ENCODE assay signal across 8 cellular contexts in genomic region chr6:158718431-158719126, GRCh38.
DNase-seq lines count a peak whose midpoint lies in the region; ATAC-seq and TF ChIP-seq lines count a peak whose summit lies in the region.

No MANE protein-coding gene starts in this region.

- 50% methylated on average over 2 of the region's 15 CpGs; no CpG with 5 or more reads in 1 of the 2 experiments for WGBS in IMR-90 (ENCODE audit: extremely low coverage in 2 of 2, insufficient read length in 1 of 2), 2 experiments
- WGBS in gastroesophageal sphincter (ENCODE audit: low coverage in 1 of 2), 2 donors = 91% methylated on average over 6 of the region's 15 CpGs; no CpG with 5 or more reads in 1 of the 2 donors

- H3K4ac ChIP-seq in IMR-90 (ENCODE audit: low read depth, low read length) = peak overlapping the region; percentile 9; the same call in 1 of the 2 replicates

- peaks cover 0 to 3% (median 0%) of the 10 kb centered on the region in 3 donors for H3K27me3 Mint-ChIP-seq in CD14-positive monocyte (ENCODE audit: low read depth in 3 of 3)

- no peaks in the 10 kb centered on the region for H3K36me3 ChIP-seq in IMR-90 (ENCODE audit: control insufficient read depth, insufficient read depth, low read length)
- H3K36me3 ChIP-seq in gastroesophageal sphincter = peaks cover 0 to 21% of the 10 kb centered on the region in 2 donors

- ATAC-seq in IMR-90 (ENCODE audit: low read depth) (peak; percentile 45; the same call in 1 of the 2 replicates), gastroesophageal sphincter (no peak)
- no peak for ATAC-seq in activated naive CD4-positive, alpha-beta T cell treated with anti-CD3 and anti-CD28 coated beads, Interleukin-2, amount 50 U/mL, for 72 hours

- H3K9ac ChIP-seq in IMR-90 (ENCODE audit: low read depth, low read length) = no peak overlapping the region

- no peaks in the 10 kb centered on the region for H3K79me1 ChIP-seq in IMR-90 (ENCODE audit: low read depth in 1 of 2, low read length in 2 of 2)

- dilution Hi-C loops in IMR-90 (cut with HindIII; ENCODE audit: low sequenced_read_pairs, unreplicated experiment) = no loop called here

- H3K56ac ChIP-seq in IMR-90 (ENCODE audit: extremely low read depth, insufficient read depth, low read length) = no peak overlapping the region

- H3K14ac ChIP-seq in IMR-90 (replicated peaks; ENCODE audit: low read depth, low read length) = no peak overlapping the region

- H2BK120ac ChIP-seq in IMR-90 (ENCODE audit: low read depth, low read length) = peak overlapping the region; percentile 33

- H3K9me3 Mint-ChIP-seq in CD14-positive monocyte = peaks cover 0 to 2% (median 0%) of the 10 kb centered on the region in 7 donors
- no peaks in the 10 kb centered on the region for H3K9me3 Mint-ChIP-seq in activated naive CD4-positive, alpha-beta T cell treated with anti-CD3 and anti-CD28 coated beads, Interleukin-2, amount 50 U/mL, for 72 hours

- H2AFZ ChIP-seq in IMR-90 (replicated peaks; ENCODE audit: low read length, poor library complexity) = peak overlapping the region; percentile 17

- H3K27ac ChIP-seq in IMR-90 (ENCODE audit: insufficient read depth, low read length) (no peak overlapping the region), gastroesophageal sphincter (no peak overlapping the region)

- H3K4me1 Mint-ChIP-seq in CD14-positive monocyte = peaks cover 61% of the 10 kb centered on the region

- peaks cover 6% of the 10 kb centered on the region for H3K4me1 ChIP-seq in IMR-90 (ENCODE audit: control insufficient read depth, insufficient read depth, low read length)
- no peaks in the 10 kb centered on the region for H3K4me1 ChIP-seq in gastroesophageal sphincter

- no peak overlapping the region for H2BK5ac ChIP-seq in IMR-90 (ENCODE audit: low read depth, low read length, poor library complexity, severe bottlenecking)

- H4K20me1 ChIP-seq in IMR-90 (ENCODE audit: insufficient read depth, low read length) = no peaks in the 10 kb centered on the region

- H4K8ac ChIP-seq in IMR-90 (ENCODE audit: low read depth in 2 of 2, low read length in 2 of 2) = no peak overlapping the region

- CTCF ChIA-PET in IMR-90 (lab: Yijun Ruan, JAX) = interaction anchor here (0.6 kb wide), 1 partner anchor 500 kb away, joined by 6 read pairs; no protein-coding TSS in a partner anchor

- no peak overlapping the region; the same call in 2 of the 3 replicates for H2BK15ac ChIP-seq in IMR-90 (ENCODE audit: low read depth, low read length)

- H2BK20ac ChIP-seq in IMR-90 (ENCODE audit: low read depth, low read length) = no peak overlapping the region; the same call in 1 of the 2 replicates

- peak overlapping the region in 6 of 7 donors; percentile 7 to 91 (median 42) for H3K27ac Mint-ChIP-seq in CD14-positive monocyte
- H3K27ac Mint-ChIP-seq in activated naive CD4-positive, alpha-beta T cell treated with anti-CD3 and anti-CD28 coated beads, Interleukin-2, amount 50 U/mL, for 72 hours = no peak overlapping the region

- H2AK5ac ChIP-seq in IMR-90 (ENCODE audit: low read depth, low read length) = peak overlapping the region; percentile 48

- no peak overlapping the region for H3K18ac ChIP-seq in IMR-90 (ENCODE audit: low read depth, low read length)

- peak; percentile 49 for TF ChIP-seq RAD21 in IMR-90 (IDR thresholded peaks at IDR 0.05; ENCODE audit: low read length)

- TF ChIP-seq EP300 in gastroesophageal sphincter (IDR thresholded peaks at IDR 0.05) = no peak

- TF ChIP-seq POLR2A in IMR-90 (IDR thresholded peaks at IDR 0.05; ENCODE audit: low read depth, low read length) (no peak), gastroesophageal sphincter (IDR thresholded peaks at IDR 0.05) (no peak)

- no TSS peak for BruUV-seq in IMR-90 (replicated peaks; lab: Mats Ljungman, UMichigan)

- H3K27me3 ChIP-seq in IMR-90 (ENCODE audit: control insufficient read depth, insufficient read depth, low read length) (no peaks in the 10 kb centered on the region), gastroesophageal sphincter (no peaks in the 10 kb centered on the region)

- H3K23ac ChIP-seq in IMR-90 (ENCODE audit: low read depth, low read length) = no peak overlapping the region; the same call in 1 of the 2 replicates

- H3K36me3 Mint-ChIP-seq in CD14-positive monocyte = peaks cover 43 to 55% of the 10 kb centered on the region in 2 donors
- peaks cover 35 to 56% of the 10 kb centered on the region in 2 donors for H3K36me3 Mint-ChIP-seq in activated naive CD4-positive, alpha-beta T cell treated with anti-CD3 and anti-CD28 coated beads, Interleukin-2, amount 50 U/mL, for 72 hours

- H4K91ac ChIP-seq in IMR-90 (ENCODE audit: insufficient read depth, low read depth, low read length) = no peak overlapping the region

- H3K9me3 ChIP-seq in IMR-90 (ENCODE audit: control insufficient read depth, insufficient read depth, low read length) = no peaks in the 10 kb centered on the region
- no peaks in the 10 kb centered on the region for H3K9me3 ChIP-seq in gastroesophageal sphincter

- intact Hi-C loops in CD14-positive monocyte (cut with micrococcal nuclease) (loop anchor here in 1 of 2 donors (10.0 kb wide), 1 partner anchor 146 kb away; no protein-coding TSS in a partner anchor), IMR-90 (cut with micrococcal nuclease) (no loop called here)

- no peak overlapping the region for H4K5ac ChIP-seq in IMR-90 (ENCODE audit: low read depth, low read length)

- POLR2A ChIA-PET in IMR-90 (lab: Charles Lee; ENCODE audit: unreplicated experiment) = no interaction called here

- H2AK9ac ChIP-seq in IMR-90 (replicated peaks; ENCODE audit: low read depth, low read length, poor library complexity) = no peak overlapping the region

- DNase-seq in CD14-positive monocyte (ENCODE audit: low spot score) (no peak), IMR-90 (no peak), astrocyte of the hippocampus (ENCODE audit: low read depth, low spot score) (peak; percentile 46), left kidney (ENCODE audit: low read depth, low spot score) (peak; percentile 80), CD1c-positive myeloid dendritic cell (ENCODE audit: extremely low spot score) (no peak), NCI-H2107 treated with DMSO at 0.1 percent for 48 hours (lab: John Stamatoyannopoulos, UW; ENCODE audit: unreplicated experiment) (no peak)
- DNase-seq in activated naive CD4-positive, alpha-beta T cell treated with anti-CD3 and anti-CD28 coated beads, Interleukin-2, amount 50 U/mL, for 72 hours (ENCODE audit: low spot score in 2 of 2) = no peak

- in situ Hi-C loops in IMR-90 (cut with MboI; ENCODE audit: low sequenced_read_pairs) = no loop called here

- no peak overlapping the region for H3K4me3 Mint-ChIP-seq in CD14-positive monocyte

- TF ChIP-seq CTCF in CD14-positive monocyte (IDR thresholded peaks at IDR 0.05) = peak; percentile 35
- peak; percentile 57 for TF ChIP-seq CTCF in IMR-90 (conservative IDR thresholded peaks at IDR 0.05; ENCODE audit: low read depth, low read length)
- peak in 2 of 4 experiments; percentile 20 to 45 for TF ChIP-seq CTCF in gastroesophageal sphincter (IDR thresholded peaks at IDR 0.05)

- peaks cover 11% of the 10 kb centered on the region for H3K9me1 ChIP-seq in IMR-90 (ENCODE audit: insufficient read depth, low read length)

- H3K4me3 ChIP-seq in IMR-90 (ENCODE audit: insufficient read depth, low read depth, low read length) (no peak overlapping the region), gastroesophageal sphincter (no peak overlapping the region)

- H3K4me2 ChIP-seq in IMR-90 (ENCODE audit: low read depth, low read length) = no peak overlapping the region

TF ChIP-seq in IMR-90, 13 proteins besides CTCF, POLR2A, EP300 and RAD21:
- no peak for TF ChIP-seq CHD1 (IDR thresholded peaks at IDR 0.05; ENCODE audit: low read depth, low read length)
- no peak for TF ChIP-seq RCOR1 (IDR thresholded peaks at IDR 0.05; ENCODE audit: insufficient replicate concordance, low read length)
- TF ChIP-seq USF2 (IDR thresholded peaks at IDR 0.05; ENCODE audit: low read depth, low read length) = no peak
- no peak for TF ChIP-seq MXI1 (IDR thresholded peaks at IDR 0.05; ENCODE audit: borderline replicate concordance, low read depth, low read length)
- no peak for TF ChIP-seq ELK1 (IDR thresholded peaks at IDR 0.05; ENCODE audit: borderline replicate concordance, low read depth, low read length)
- no peak for TF ChIP-seq MAZ (IDR thresholded peaks at IDR 0.05; ENCODE audit: borderline replicate concordance, low read depth, low read length)

Comparison
In these comparisons a context has a peak if more than half of its experiments do, and no peak if none do; other contexts are left out.
1. DNase-seq: peak in astrocyte of the hippocampus (single experiment) and left kidney (single experiment); none in CD14-positive monocyte (single experiment), IMR-90 (single experiment), CD1c-positive myeloid dendritic cell (single experiment), activated naive CD4-positive, alpha-beta T cell treated with anti-CD3 and anti-CD28 coated beads, Interleukin-2, amount 50 U/mL, for 72 hours (0 of 2) and NCI-H2107 treated with DMSO at 0.1 percent for 48 hours (single experiment).
2. H3K27ac Mint-ChIP-seq: peak in CD14-positive monocyte (6 of 7); none in activated naive CD4-positive, alpha-beta T cell treated with anti-CD3 and anti-CD28 coated beads, Interleukin-2, amount 50 U/mL, for 72 hours (0 of 2).